16 cellular contexts compared by ENCODE assay signal in the genomic region with DNA sequence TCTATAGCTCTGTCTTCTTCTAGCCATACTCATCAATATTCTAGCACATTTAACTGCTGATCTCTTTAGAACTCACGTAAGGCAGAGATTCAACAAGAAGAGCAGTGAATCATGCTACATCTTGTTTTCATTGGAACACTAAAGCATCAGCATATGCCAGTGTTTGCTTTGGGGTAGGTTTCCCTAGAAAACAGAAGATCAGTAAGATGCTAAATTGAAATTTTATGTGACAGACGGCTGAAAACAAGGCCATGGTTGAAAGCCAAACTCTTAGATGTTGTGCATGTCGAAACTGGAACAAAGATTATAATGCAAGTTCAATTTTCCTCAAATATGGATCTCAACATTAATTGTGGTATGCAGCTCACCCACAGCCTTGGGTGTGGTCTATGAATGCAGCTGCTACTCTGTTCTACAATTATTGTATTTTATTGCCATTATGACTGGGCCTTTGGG.
A peak's percentile ranks its signal among the peaks of the same experiment; 100 is the strongest.
DNase-seq lines count a peak whose midpoint lies in the region; TF ChIP-seq lines count a peak whose summit lies in the region.
"Had no signal": no experiment of that assay in that cellular context is flagged by ENCODE, and none has a peak within 500 bp of the region (broad histone marks: within the 10 kb centered on the region; RNA-seq: fewer than 3 reads in every experiment).

No MANE protein-coding gene starts in this region.

- no peak overlapping the region for H3K4me3 Mint-ChIP-seq in activated naive CD4-positive, alpha-beta T cell treated with anti-CD3 and anti-CD28 coated beads for 36 hours
- H3K4me3 Mint-ChIP-seq: activated CD8-positive, alpha-beta memory T cell treated with anti-CD3 and anti-CD28 coated beads, Interleukin-2, amount 10 ng/mL, durations not matched to agents 7 days and 5 days had no signal

- H3K27ac Mint-ChIP-seq in activated naive CD4-positive, alpha-beta T cell treated with anti-CD3 and anti-CD28 coated beads for 36 hours, result no peak overlapping the region
- H3K27ac Mint-ChIP-seq: activated CD8-positive, alpha-beta memory T cell treated with anti-CD3 and anti-CD28 coated beads, Interleukin-2, amount 10 ng/mL, durations not matched to agents 7 days and 5 days; activated naive CD4-positive, alpha-beta T cell treated with anti-CD3 and anti-CD28 coated beads, Interleukin-2, amount 50 U/mL, for 72 hours had no signal

- TF ChIP-seq CTCF in epithelial cell of esophagus (IDR thresholded peaks at IDR 0.05; ENCODE audit: insufficient read depth, low read depth, low read length, missing control alignments) (no peak), transverse colon (IDR thresholded peaks at IDR 0.05) (no peak)

- peaks cover 1% of the 10 kb centered on the region for H3K36me3 Mint-ChIP-seq in activated naive CD4-positive, alpha-beta T cell treated with anti-CD3 and anti-CD28 coated beads for 36 hours (ENCODE audit: low read depth)
- H3K36me3 Mint-ChIP-seq: activated CD8-positive, alpha-beta memory T cell treated with anti-CD3 and anti-CD28 coated beads, Interleukin-2, amount 10 ng/mL, durations not matched to agents 7 days and 5 days; activated naive CD4-positive, alpha-beta T cell treated with anti-CD3 and anti-CD28 coated beads, Interleukin-2, amount 50 U/mL, for 72 hours had no signal

- peaks cover 10 to 37% (median 12%) of the 10 kb centered on the region in 4 donors for H3K4me1 ChIP-seq in transverse colon

- in situ Hi-C loops in transverse colon (cut with MboI; ENCODE audit: low pct_ligation_motif_present in 1 of 4, low pct_unique_long_range_greater_than_20kb in 1 of 4, low sequenced_read_pairs in 3 of 4), result no loop called here

- no peak overlapping the region for H3K4me3 ChIP-seq in epithelial cell of esophagus (ENCODE audit: low read length)
- no peak overlapping the region for H3K4me3 ChIP-seq in transverse colon
- H3K4me3 ChIP-seq: coronary artery, left lung, tibial artery had no signal

- H3K36me3 ChIP-seq in transverse colon, result no peaks in the 10 kb centered on the region
- H3K36me3 ChIP-seq: left lung, tibial artery had no signal

- H3K9me3 Mint-ChIP-seq in activated naive CD4-positive, alpha-beta T cell treated with anti-CD3 and anti-CD28 coated beads for 36 hours, result peaks cover 4% of the 10 kb centered on the region
- H3K9me3 Mint-ChIP-seq: activated naive CD4-positive, alpha-beta T cell treated with anti-CD3 and anti-CD28 coated beads, Interleukin-2, amount 50 U/mL, for 72 hours had no signal

- TF ChIP-seq EP300 in transverse colon (IDR thresholded peaks at IDR 0.05; ENCODE audit: low read depth), result no peak

- no peaks in the 10 kb centered on the region for H3K27me3 ChIP-seq in transverse colon
- H3K27me3 ChIP-seq: left lung, tibial artery had no signal

- no peak for TF ChIP-seq POLR2A in transverse colon (IDR thresholded peaks at IDR 0.05)

- peak; percentile 18 for DNase-seq in AG20443 (ENCODE audit: low spot score)
- peak; percentile 8 for DNase-seq in NCI-H748 treated with DMSO at 0.1 percent for 48 hours (lab: John Stamatoyannopoulos, UW)
- DNase-seq in epithelial cell of esophagus (ENCODE audit: low read depth), result peak; percentile 34
- peak; percentile 41 for DNase-seq in myocyte (ENCODE audit: low read depth)
- DNase-seq in activated naive CD4-positive, alpha-beta T cell treated with anti-CD3 and anti-CD28 coated beads for 36 hours, result no peak
- no peak for DNase-seq in transverse colon
- DNase-seq in OCI-M2 (lab: John Stamatoyannopoulos, UW; ENCODE audit: unreplicated experiment), result no peak
- DNase-seq in NCI-H2081 treated with DMSO at 0.1 percent for 48 hours (lab: John Stamatoyannopoulos, UW), result no peak
- DNase-seq: activated CD8-positive, alpha-beta memory T cell treated with anti-CD3 and anti-CD28 coated beads, Interleukin-2, amount 10 ng/mL, durations not matched to agents 7 days and 5 days; left lung; NCI-H187 treated with DMSO at 0.1 percent for 48 hours; stimulated activated CD4-positive, alpha-beta T cell treated with anti-CD3 and anti-CD28 coated beads, Interleukin-12 subunit alpha, Interleukin-12 subunit beta, amount 100 ng/mL, for 4 hours; tibial artery had no signal

- H3K4me1 Mint-ChIP-seq in activated naive CD4-positive, alpha-beta T cell treated with anti-CD3 and anti-CD28 coated beads for 36 hours (ENCODE audit: low read depth), result no peaks in the 10 kb centered on the region
- H3K4me1 Mint-ChIP-seq: activated CD8-positive, alpha-beta memory T cell treated with anti-CD3 and anti-CD28 coated beads, Interleukin-2, amount 10 ng/mL, durations not matched to agents 7 days and 5 days had no signal

- no peaks in the 10 kb centered on the region for H3K27me3 Mint-ChIP-seq in activated naive CD4-positive, alpha-beta T cell treated with anti-CD3 and anti-CD28 coated beads for 36 hours (ENCODE audit: low read depth)
- H3K27me3 Mint-ChIP-seq: activated CD8-positive, alpha-beta memory T cell treated with anti-CD3 and anti-CD28 coated beads, Interleukin-2, amount 10 ng/mL, durations not matched to agents 7 days and 5 days had no signal

- no peak overlapping the region for H3K27ac ChIP-seq in transverse colon
- H3K27ac ChIP-seq: KMS-11, left lung had no signal

- CTCF ChIA-PET in activated naive CD4-positive, alpha-beta T cell treated with anti-CD3 and anti-CD28 coated beads for 36 hours (lab: Charles Lee), result no interaction called here

- intact Hi-C loops in activated naive CD4-positive, alpha-beta T cell treated with anti-CD3 and anti-CD28 coated beads for 36 hours (cut with micrococcal nuclease), result no loop called here
- intact Hi-C loops in transverse colon (cut with DNase I; ENCODE audit: low total_unique reads), result no loop called here

- 67 to 76% methylated on average over 3 of the region's 3 CpGs for WGBS in transverse colon (ENCODE audit: low coverage in 1 of 2), 2 donors

- H3K9me3 ChIP-seq in transverse colon, result no peaks in the 10 kb centered on the region
- H3K9me3 ChIP-seq: left lung, tibial artery had no signal

Comparison
In these comparisons a context has a peak if more than half of its experiments do, and no peak if none do; other contexts are left out.
1. DNase-seq: peak in AG20443 (single experiment), NCI-H748 treated with DMSO at 0.1 percent for 48 hours (single experiment), epithelial cell of esophagus (single experiment) and myocyte (single experiment); none in activated naive CD4-positive, alpha-beta T cell treated with anti-CD3 and anti-CD28 coated beads for 36 hours (single experiment), transverse colon (single experiment), OCI-M2 (single experiment) and NCI-H2081 treated with DMSO at 0.1 percent for 48 hours (single experiment).